ENCODE assay signal across 22 cellular contexts in the genomic region with DNA sequence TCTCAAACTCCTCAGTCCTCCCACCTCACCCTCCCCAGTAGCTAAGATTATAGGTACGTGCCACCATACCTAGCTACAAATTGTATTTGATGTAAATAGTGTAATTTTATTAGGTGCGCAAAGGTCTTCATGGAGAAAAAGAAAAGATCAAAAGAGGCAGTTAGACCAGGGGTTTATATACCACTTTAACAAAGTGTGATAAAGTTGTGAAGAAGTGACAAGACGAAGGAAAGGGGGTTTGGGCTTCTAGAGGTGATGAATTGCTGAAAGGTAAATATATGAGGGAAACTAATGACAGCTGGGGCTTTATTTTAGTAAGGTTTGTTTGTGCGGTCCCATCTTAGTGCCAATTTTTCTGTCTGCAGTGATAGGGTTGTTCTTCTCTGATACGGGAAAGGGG.
DNase-seq lines count a peak whose midpoint lies in the region; ATAC-seq and TF ChIP-seq lines count a peak whose summit lies in the region.
"Had no signal": no experiment of that assay in that cellular context is flagged by ENCODE, and none has a peak within 500 bp of the region (broad histone marks: within the 10 kb centered on the region; RNA-seq: fewer than 3 reads in every experiment).

No MANE protein-coding gene starts in this region.

- H3K79me1 ChIP-seq in mesenchymal stem cell (replicated peaks; ENCODE audit: low read length, poor library complexity, severe bottlenecking), result no peaks in the 10 kb centered on the region

- H3K27me3 Mint-ChIP-seq in endothelial cell (ENCODE audit: unreplicated experiment), result peaks cover 8% of the 10 kb centered on the region
- H3K27me3 Mint-ChIP-seq in activated naive CD8-positive, alpha-beta T cell treated with anti-CD3 and anti-CD28 coated beads for 36 hours, result no peaks in the 10 kb centered on the region
- peaks cover 3% of the 10 kb centered on the region for H3K27me3 Mint-ChIP-seq in activated CD4-positive, alpha-beta T cell treated with anti-CD3 and anti-CD28 coated beads, Interleukin-2, amount 10 ng/mL, durations not matched to agents 7 days and 5 days

- H3K4me3 ChIP-seq in PC-9, result no peak overlapping the region
- H3K4me3 ChIP-seq in mesenchymal stem cell (ENCODE audit: insufficient read depth in 1 of 2, low read depth in 1 of 2, low read length in 2 of 2), result no peak overlapping the region
- H3K4me3 ChIP-seq: BLaER1, GM23248, HAP-1, SJCRH30 had no signal

- peaks cover 3% of the 10 kb centered on the region; the same call in 1 of the 2 replicates for H3K9me3 ChIP-seq in PC-9 (ENCODE audit: insufficient read depth, low read depth)
- H3K9me3 ChIP-seq in mesenchymal stem cell (ENCODE audit: control insufficient read depth, low read length), result no peaks in the 10 kb centered on the region
- H3K9me3 ChIP-seq: HAP-1, SJCRH30 had no signal

- H3K23ac ChIP-seq in mesenchymal stem cell (ENCODE audit: low read length in 2 of 2), result no peak overlapping the region

- H4K91ac ChIP-seq in mesenchymal stem cell (ENCODE audit: low read length), result no peak overlapping the region

- no peaks in the 10 kb centered on the region for H3K4me1 Mint-ChIP-seq in endothelial cell (ENCODE audit: unreplicated experiment)
- no peaks in the 10 kb centered on the region for H3K4me1 Mint-ChIP-seq in activated naive CD8-positive, alpha-beta T cell treated with anti-CD3 and anti-CD28 coated beads for 36 hours
- no peaks in the 10 kb centered on the region for H3K4me1 Mint-ChIP-seq in activated CD4-positive, alpha-beta T cell treated with anti-CD3 and anti-CD28 coated beads, Interleukin-2, amount 10 ng/mL, durations not matched to agents 7 days and 5 days

- H4K8ac ChIP-seq in mesenchymal stem cell (ENCODE audit: low read length), result no peak overlapping the region

- TF ChIP-seq CTCF in PC-9 (conservative IDR thresholded peaks at IDR 0.05), result no peak
- no peak for TF ChIP-seq CTCF in endothelial cell (IDR thresholded peaks at IDR 0.05; ENCODE audit: unreplicated experiment)

- 86% methylated on average over 4 of the region's 5 CpGs for WGBS in mesenchymal stem cell

- no peaks in the 10 kb centered on the region for H3K9me2 ChIP-seq in PC-9 (ENCODE audit: insufficient read depth)

- H2AK5ac ChIP-seq in mesenchymal stem cell (ENCODE audit: low read length, severe bottlenecking), result peak overlapping the region; percentile 69

- H3K4me1 ChIP-seq in PC-9 (replicated peaks; ENCODE audit: insufficient read depth) (peaks cover 43% of the 10 kb centered on the region), mesenchymal stem cell (ENCODE audit: control insufficient read depth, insufficient read depth, low read depth, low read length) (peaks cover 8% of the 10 kb centered on the region)
- H3K4me1 ChIP-seq: BLaER1, HAP-1, SJCRH30 had no signal

- H3K9me3 Mint-ChIP-seq in endothelial cell (ENCODE audit: unreplicated experiment), result peaks cover 24% of the 10 kb centered on the region
- H3K9me3 Mint-ChIP-seq in activated naive CD8-positive, alpha-beta T cell treated with anti-CD3 and anti-CD28 coated beads for 36 hours, result peaks cover 2% of the 10 kb centered on the region
- H3K9me3 Mint-ChIP-seq in activated CD4-positive, alpha-beta T cell treated with anti-CD3 and anti-CD28 coated beads, Interleukin-2, amount 10 ng/mL, durations not matched to agents 7 days and 5 days, result peaks cover 9% of the 10 kb centered on the region

- H2BK15ac ChIP-seq in mesenchymal stem cell (ENCODE audit: low read depth, poor library complexity, severe bottlenecking), result no peak overlapping the region

- H3K4me2 ChIP-seq in PC-9, result peak overlapping the region; percentile 41
- no peak overlapping the region for H3K4me2 ChIP-seq in mesenchymal stem cell (ENCODE audit: low read length, poor library complexity, severe bottlenecking)
- H3K4me2 ChIP-seq: BLaER1 had no signal

- H3K4me3 Mint-ChIP-seq in endothelial cell (ENCODE audit: unreplicated experiment), result peak overlapping the region; percentile 20
- H3K4me3 Mint-ChIP-seq in activated naive CD8-positive, alpha-beta T cell treated with anti-CD3 and anti-CD28 coated beads for 36 hours, result no peak overlapping the region
- no peak overlapping the region for H3K4me3 Mint-ChIP-seq in activated CD4-positive, alpha-beta T cell treated with anti-CD3 and anti-CD28 coated beads, Interleukin-2, amount 10 ng/mL, durations not matched to agents 7 days and 5 days
- H3K4me3 Mint-ChIP-seq: CD4-positive, alpha-beta T cell had no signal

- H3K36me3 Mint-ChIP-seq in endothelial cell (ENCODE audit: low read depth, unreplicated experiment), result peaks cover 40% of the 10 kb centered on the region
- no peaks in the 10 kb centered on the region for H3K36me3 Mint-ChIP-seq in activated naive CD8-positive, alpha-beta T cell treated with anti-CD3 and anti-CD28 coated beads for 36 hours
- no peaks in the 10 kb centered on the region for H3K36me3 Mint-ChIP-seq in activated CD4-positive, alpha-beta T cell treated with anti-CD3 and anti-CD28 coated beads, Interleukin-2, amount 10 ng/mL, durations not matched to agents 7 days and 5 days (ENCODE audit: low read depth)

- H2AFZ ChIP-seq in PC-9, result no peak overlapping the region
- no peak overlapping the region for H2AFZ ChIP-seq in mesenchymal stem cell (ENCODE audit: low read depth, low read length)
- H2AFZ ChIP-seq: GM23248 had no signal

- H3K18ac ChIP-seq in mesenchymal stem cell (ENCODE audit: low read depth in 1 of 2, low read length in 2 of 2), result no peak overlapping the region

- POLR2A ChIA-PET in PC-9 (lab: Charles Lee; ENCODE audit: unreplicated experiment), result no interaction called here
- POLR2A ChIA-PET in activated CD4-positive, alpha-beta T cell treated with anti-CD3 and anti-CD28 coated beads, Interleukin-2, amount 10 ng/mL, durations not matched to agents 7 days and 5 days (lab: Charles Lee), result no interaction called here

- CTCF ChIA-PET in PC-9 (lab: Charles Lee), result no interaction called here
- CTCF ChIA-PET in activated CD4-positive, alpha-beta T cell treated with anti-CD3 and anti-CD28 coated beads, Interleukin-2, amount 10 ng/mL, durations not matched to agents 7 days and 5 days (lab: Charles Lee), result interaction anchor here (0.6 kb wide), 1 partner anchor 122 kb away, joined by 3 read pairs; no protein-coding TSS in a partner anchor

- H3K14ac ChIP-seq in mesenchymal stem cell (ENCODE audit: low read length in 2 of 2), result no peak overlapping the region

- no TSS peak for BruUV-seq in PC-9 (replicated peaks; lab: Mats Ljungman, UMichigan)

- ATAC-seq in HG02981 (IDR thresholded peaks at IDR 0.05; ENCODE audit: unreplicated experiment), result no peak

- H2BK12ac ChIP-seq in mesenchymal stem cell (ENCODE audit: low read length in 2 of 2), result no peak overlapping the region

- H4K20me1 ChIP-seq in PC-9 (ENCODE audit: insufficient read depth), result no peaks in the 10 kb centered on the region
- H4K20me1 ChIP-seq: BLaER1 had no signal

- H2BK5ac ChIP-seq in mesenchymal stem cell (ENCODE audit: low read depth, low read length, poor library complexity, severe bottlenecking), result peak overlapping the region; percentile 74

- H3K4ac ChIP-seq in mesenchymal stem cell (ENCODE audit: low read depth in 1 of 2, low read length in 2 of 2), result no peak overlapping the region

- no peaks in the 10 kb centered on the region for H3K27me3 ChIP-seq in PC-9 (ENCODE audit: insufficient read depth, low read depth)
- peaks cover 0 to 17% of the 10 kb centered on the region in 2 experiments for H3K27me3 ChIP-seq in mesenchymal stem cell (ENCODE audit: control insufficient read depth in 1 of 2, insufficient read depth in 1 of 2, low read length in 2 of 2)
- H3K27me3 ChIP-seq: BLaER1, SJCRH30 had no signal

- DNase-seq in PC-9 (no peak), endothelial cell (ENCODE audit: low spot score) (no peak), mesenchymal stem cell (no peak), NCI-H526 (lab: John Stamatoyannopoulos, UW) (no peak)
- DNase-seq in activated naive CD8-positive, alpha-beta T cell treated with anti-CD3 and anti-CD28 coated beads for 36 hours, result no peak
- DNase-seq in activated CD4-positive, alpha-beta T cell treated with anti-CD3 and anti-CD28 coated beads, Interleukin-2, amount 10 ng/mL, durations not matched to agents 7 days and 5 days, result no peak
- DNase-seq: ACHN; CD4-positive, alpha-beta T cell; COR-L47; DND-41; KBM-7; NCI-H1092; NCI-H1436; NCI-H1930; NCI-H2227 treated with DMSO at 0.1 percent for 48 hours; NCI-H510A; NCI-H748 treated with DMSO at 0.1 percent for 48 hours; SJCRH30 had no signal

- no peak overlapping the region for H2BK120ac ChIP-seq in mesenchymal stem cell (ENCODE audit: low read depth, low read length)

- no peaks in the 10 kb centered on the region; the same call in 1 of the 2 replicates for H3K36me3 ChIP-seq in PC-9 (ENCODE audit: low read depth)
- H3K36me3 ChIP-seq in mesenchymal stem cell (ENCODE audit: control insufficient read depth in 1 of 2, insufficient read depth in 2 of 2, low read depth in 1 of 2, low read length in 2 of 2), result no peaks in the 10 kb centered on the region
- H3K36me3 ChIP-seq: BLaER1, HAP-1, SJCRH30 had no signal

- peak overlapping the region; percentile 74 for H3K27ac ChIP-seq in PC-9
- peak overlapping the region; percentile 98 for H3K27ac ChIP-seq in mesenchymal stem cell (ENCODE audit: low read length, poor library complexity, severe bottlenecking)
- H3K27ac ChIP-seq: BLaER1, GM23248, SJCRH30 had no signal

- no peaks in the 10 kb centered on the region for H3K79me2 ChIP-seq in PC-9 (ENCODE audit: low read depth)

- peaks cover 30% of the 10 kb centered on the region for H3F3A ChIP-seq in PC-9 (ENCODE audit: insufficient read depth, low read depth)

- no peak overlapping the region for H3K9ac ChIP-seq in mesenchymal stem cell (ENCODE audit: low read length)
- H3K9ac ChIP-seq: BLaER1, GM23248 had no signal

- intact Hi-C loops in PC-9 (cut with micrococcal nuclease; ENCODE audit: unreplicated experiment), result no loop called here

- H3K27ac Mint-ChIP-seq in endothelial cell (ENCODE audit: unreplicated experiment), result no peak overlapping the region
- H3K27ac Mint-ChIP-seq in activated naive CD8-positive, alpha-beta T cell treated with anti-CD3 and anti-CD28 coated beads for 36 hours, result no peak overlapping the region
- H3K27ac Mint-ChIP-seq in activated CD4-positive, alpha-beta T cell treated with anti-CD3 and anti-CD28 coated beads, Interleukin-2, amount 10 ng/mL, durations not matched to agents 7 days and 5 days, result no peak overlapping the region
- H3K27ac Mint-ChIP-seq: CD4-positive, alpha-beta T cell had no signal
